Comparison of ENCODE assay signal across 1 cellular context in genomic region chr10:29141761-29142160, GRCh38.
A peak's percentile ranks its signal among the peaks of the same experiment; 100 is the strongest.
TF ChIP-seq lines count a peak whose summit lies in the region.

No MANE protein-coding gene starts in this region.

TF ChIP-seq in SK-N-SH treated with all-trans-retinoic acid at 6 μM for 48 hours, 23 proteins besides CTCF, POLR2A, EP300 and RAD21 (continued from another document):
- TF ChIP-seq RARB (CRISPR knock-in tag; IDR thresholded peaks at IDR 0.05) (no peak), SNAI2 (CRISPR knock-in tag; IDR thresholded peaks at IDR 0.05) (peak; percentile 57; the same call in 1 of the 2 replicates), TCF4 (CRISPR knock-in tag; IDR thresholded peaks at IDR 0.05; ENCODE audit: borderline replicate concordance) (peak; percentile 64), ZNF565 (CRISPR knock-in tag; conservative IDR thresholded peaks at IDR 0.05; ENCODE audit: low read depth) (no peak), ZFP3 (CRISPR knock-in tag; IDR thresholded peaks at IDR 0.05) (0 out of 2 replicates have a peak, but pooled peaks have one; percentile 41)
- TF ChIP-seq, protein P1, sequence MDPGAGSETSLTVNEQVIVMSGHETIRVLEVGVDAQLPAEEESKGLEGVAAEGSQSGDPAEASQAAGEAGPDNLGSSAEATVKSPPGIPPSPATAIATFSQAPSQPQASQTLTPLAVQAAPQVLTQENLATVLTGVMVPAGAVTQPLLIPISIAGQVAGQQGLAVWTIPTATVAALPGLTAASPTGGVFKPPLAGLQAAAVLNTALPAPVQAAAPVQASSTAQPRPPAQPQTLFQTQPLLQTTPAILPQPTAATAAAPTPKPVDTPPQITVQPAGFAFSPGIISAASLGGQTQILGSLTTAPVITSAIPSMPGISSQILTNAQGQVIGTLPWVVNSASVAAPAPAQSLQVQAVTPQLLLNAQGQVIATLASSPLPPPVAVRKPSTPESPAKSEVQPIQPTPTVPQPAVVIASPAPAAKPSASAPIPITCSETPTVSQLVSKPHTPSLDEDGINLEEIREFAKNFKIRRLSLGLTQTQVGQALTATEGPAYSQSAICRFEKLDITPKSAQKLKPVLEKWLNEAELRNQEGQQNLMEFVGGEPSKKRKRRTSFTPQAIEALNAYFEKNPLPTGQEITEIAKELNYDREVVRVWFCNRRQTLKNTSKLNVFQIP (CRISPR knock-in tag; IDR thresholded peaks at IDR 0.05; ENCODE audit: borderline replicate concordance, low read depth), result no peak
